In genomic region chr12:126509587-126509986, GRCh38 we compare ENCODE assay signal across 24 cellular contexts.
"Had no signal": no experiment of that assay in that cellular context is flagged by ENCODE, and none has a peak within 500 bp of the region (broad histone marks: within the 10 kb centered on the region; RNA-seq: fewer than 3 reads in every experiment).

No MANE protein-coding gene starts in this region.

- DNase-seq: cortex of kidney; effector memory CD8-positive, alpha-beta T cell; erythroblast; esophagus squamous epithelium; hypothalamus; immature natural killer cell; islet precursor cell; kidney glomerular epithelial cell; naive B cell; sigmoid colon; spleen; stimulated activated CD4-positive, alpha-beta T cell treated with anti-CD3 and anti-CD28 coated beads, Interleukin-4, amount 100 ng/mL, for 4 hours; transverse colon; upper lobe of right lung; uterus had no signal

- ATAC-seq: effector memory CD8-positive, alpha-beta T cell; left lobe of liver; natural killer cell treated with Interleukin-12 subunit alpha and Interleukin-12 subunit beta and Interleukin-15 and Interleukin-18, amount 100 ng/mL, for 72 hours; stimulated activated memory B cell treated with anti-CD40 and anti-IgM and Interleukin-4, amounts not matched to agents 10 μg/mL and 1 μg/mL and 100 μg/mL, for 72 hours; upper lobe of right lung had no signal

- H3K27me3 ChIP-seq: esophagus squamous epithelium, neutrophil, right atrium auricular region, sigmoid colon, spleen, suprapubic skin, transverse colon, upper lobe of right lung, uterus had no signal

- H3K4me1 ChIP-seq: parathyroid adenoma, prostate gland, right atrium auricular region, sigmoid colon, spleen, suprapubic skin, transverse colon, upper lobe of right lung, uterus had no signal

- H3K27ac ChIP-seq: esophagus squamous epithelium, neutrophil, parathyroid adenoma, prostate gland, right atrium auricular region, sigmoid colon, spleen, suprapubic skin, transverse colon, upper lobe of right lung, uterus had no signal

- H3K4me3 ChIP-seq: esophagus squamous epithelium, lung, prostate gland, right atrium auricular region, sigmoid colon, spleen, suprapubic skin, transverse colon, upper lobe of right lung, uterus had no signal

- H3K36me3 ChIP-seq: esophagus squamous epithelium, neutrophil, prostate gland, right atrium auricular region, sigmoid colon, spleen, suprapubic skin, transverse colon, upper lobe of right lung, uterus had no signal

- H3K9me3 ChIP-seq: esophagus squamous epithelium, neutrophil, prostate gland, suprapubic skin, transverse colon, upper lobe of right lung, uterus had no signal
